1 cellular context compared by ENCODE assay signal in genomic region chr17:32355649-32356377, GRCh38.
TF ChIP-seq lines count a peak whose summit lies in the region.

No MANE protein-coding gene starts in this region.

TF ChIP-seq in IMR-90, 13 proteins besides CTCF, POLR2A, EP300 and RAD21 (continued from another document):
- no peak for TF ChIP-seq RCOR1 (IDR thresholded peaks at IDR 0.05; ENCODE audit: insufficient replicate concordance, low read length)
